Comparison of ENCODE assay signal across 12 cellular contexts in the genomic region with DNA sequence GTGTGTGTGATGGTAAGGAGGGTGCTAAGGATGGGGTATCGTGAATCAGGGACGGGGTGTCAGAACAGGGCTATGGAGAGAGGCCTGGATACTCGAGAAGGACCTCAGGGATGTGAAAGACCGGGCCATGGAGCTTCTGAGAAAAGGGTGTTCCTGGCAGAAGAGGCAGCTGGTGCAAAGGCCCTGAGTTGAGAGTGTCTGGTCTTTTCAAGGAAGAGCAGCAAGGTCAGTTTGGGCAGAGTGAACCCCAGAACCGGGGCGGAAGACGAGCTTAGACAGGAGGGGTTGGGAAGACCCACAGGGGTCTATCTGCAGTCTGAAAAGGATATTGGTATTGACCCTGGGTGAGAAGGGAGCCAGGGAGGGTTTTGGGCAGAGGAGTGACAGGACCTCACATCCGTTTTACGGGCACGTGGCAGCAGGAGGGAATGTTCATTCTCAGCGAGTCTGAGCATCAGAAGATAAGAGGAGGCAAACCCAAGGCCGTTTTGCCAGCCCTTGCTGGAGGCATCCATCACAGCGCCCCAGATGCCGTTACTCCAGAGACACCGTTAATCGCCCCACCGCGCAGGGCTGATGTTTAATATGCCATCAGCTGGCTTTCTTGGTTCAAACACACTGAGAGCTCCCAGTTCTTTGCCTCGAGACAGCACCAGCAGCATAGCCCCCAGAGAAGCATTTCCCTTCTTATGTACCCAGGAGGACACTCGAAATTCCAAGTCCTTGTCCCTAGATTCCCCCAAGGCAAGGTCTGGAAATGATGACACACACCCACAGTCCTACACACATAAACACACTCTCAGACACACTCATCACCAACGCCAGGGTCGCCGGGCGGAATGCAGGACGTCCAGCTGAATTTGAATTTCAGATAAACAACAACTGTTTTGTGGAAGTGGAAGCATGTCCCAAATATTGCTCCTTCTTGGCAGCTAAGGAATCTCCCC. TPM values are rescaled to one million over a fixed set of nuclear protein-coding genes. Genes with fewer than 3 reads are reported as not detected.
DNase-seq lines count a peak whose midpoint lies in the region; ATAC-seq, FAIRE-seq and TF ChIP-seq lines count a peak whose summit lies in the region.
"Had no signal": no experiment of that assay in that cellular context is flagged by ENCODE, and none has a peak within 500 bp of the region (broad histone marks: within the 10 kb centered on the region; RNA-seq: fewer than 3 reads in every experiment).

No MANE protein-coding gene starts in this region.

- no peak for ATAC-seq in GM18519 (IDR thresholded peaks at IDR 0.05; ENCODE audit: low FRiP score, unreplicated experiment)

- no peak for TF ChIP-seq CTCF in right atrium auricular region (IDR thresholded peaks at IDR 0.05)
- no peak for TF ChIP-seq CTCF in sigmoid colon (IDR thresholded peaks at IDR 0.05)

- no peak overlapping the region for H3K4me3 ChIP-seq in right atrium auricular region
- no peak overlapping the region for H3K4me3 ChIP-seq in sigmoid colon

- H3K27me3 Mint-ChIP-seq in activated CD4-positive, alpha-beta T cell treated with anti-CD3 and anti-CD28 coated beads, Interleukin-2, amount 10 ng/mL, durations not matched to agents 24 days and 14 days = peaks cover 27% of the 10 kb centered on the region

- TF ChIP-seq EP300 in sigmoid colon (IDR thresholded peaks at IDR 0.05) = no peak

- no peak for DNase-seq in GM12891 (ENCODE audit: insufficient read length, low spot score)
- peak; percentile 17 for DNase-seq in T1000 (lab: John Stamatoyannopoulos, UW)
- no peak for DNase-seq in right atrium auricular region (ENCODE audit: low spot score)
- no peak for DNase-seq in sigmoid colon
- DNase-seq in G401 (ENCODE audit: low spot score) = no peak
- DNase-seq in activated CD4-positive, alpha-beta T cell treated with anti-CD3 and anti-CD28 coated beads, Interleukin-2, amount 10 ng/mL, durations not matched to agents 24 days and 14 days = no peak
- no peak for DNase-seq in stimulated activated naive CD4-positive, alpha-beta T cell (lab: John Stamatoyannopoulos, UW)
- DNase-seq: activated CD8-positive, alpha-beta memory T cell treated with anti-CD3 and anti-CD28 coated beads, Interleukin-2, amount 50 U/mL, for 4 hours; DMS153; NCI-H524 treated with DMSO at 0.1 percent for 48 hours had no signal

- in situ Hi-C loops in G401 (cut with HindIII; ENCODE audit: low sequenced_read_pairs) = no loop called here

- H3K36me3 ChIP-seq in right atrium auricular region (no peaks in the 10 kb centered on the region), sigmoid colon (no peaks in the 10 kb centered on the region)

- intact Hi-C loops in sigmoid colon (cut with DNase I) = no loop called here
- intact Hi-C loops in activated CD4-positive, alpha-beta T cell treated with anti-CD3 and anti-CD28 coated beads, Interleukin-2, amount 10 ng/mL, durations not matched to agents 24 days and 14 days (cut with micrococcal nuclease) = no loop called here

- H3K4me1 Mint-ChIP-seq in activated CD4-positive, alpha-beta T cell treated with anti-CD3 and anti-CD28 coated beads, Interleukin-2, amount 10 ng/mL, durations not matched to agents 24 days and 14 days = peaks cover 2% of the 10 kb centered on the region

- H3K27ac Mint-ChIP-seq in activated CD4-positive, alpha-beta T cell treated with anti-CD3 and anti-CD28 coated beads, Interleukin-2, amount 10 ng/mL, durations not matched to agents 24 days and 14 days = no peak overlapping the region
- H3K27ac Mint-ChIP-seq: progenitor cell of endocrine pancreas had no signal

- H3K36me3 Mint-ChIP-seq in activated CD4-positive, alpha-beta T cell treated with anti-CD3 and anti-CD28 coated beads, Interleukin-2, amount 10 ng/mL, durations not matched to agents 24 days and 14 days (ENCODE audit: low read depth) = no peaks in the 10 kb centered on the region

- H3K27me3 ChIP-seq in right atrium auricular region = no peaks in the 10 kb centered on the region
- H3K27me3 ChIP-seq in sigmoid colon = no peaks in the 10 kb centered on the region

- TF ChIP-seq POLR2A in GM12891 (IDR thresholded peaks at IDR 0.05; ENCODE audit: low read depth, low read length) = no peak
- no peak for TF ChIP-seq POLR2A in sigmoid colon (IDR thresholded peaks at IDR 0.05)

- FAIRE-seq in GM12891 (lab: Jason Lieb, UNC) = peak; percentile 5

- H3K9me3 Mint-ChIP-seq in activated CD4-positive, alpha-beta T cell treated with anti-CD3 and anti-CD28 coated beads, Interleukin-2, amount 10 ng/mL, durations not matched to agents 24 days and 14 days = no peaks in the 10 kb centered on the region

- H3K4me3 Mint-ChIP-seq in activated CD4-positive, alpha-beta T cell treated with anti-CD3 and anti-CD28 coated beads, Interleukin-2, amount 10 ng/mL, durations not matched to agents 24 days and 14 days = no peak overlapping the region

- H3K4me1 ChIP-seq in right atrium auricular region (peaks cover 0 to 94% of the 10 kb centered on the region in 2 donors), sigmoid colon (peaks cover 0 to 87% (median 74%) of the 10 kb centered on the region in 4 donors)

- 43 to 59% methylated on average over 25 of the region's 25 CpGs for WGBS in sigmoid colon, 2 donors

- H3K27ac ChIP-seq in right atrium auricular region (peak overlapping the region; percentile 2 to 22), sigmoid colon (peak overlapping the region; percentile 79 to 92 (median 84))

- H3K9me3 ChIP-seq in right atrium auricular region (no peaks in the 10 kb centered on the region), sigmoid colon (no peaks in the 10 kb centered on the region)

TF ChIP-seq in GM12891, 5 proteins besides CTCF, POLR2A, EP300 and RAD21:
- no peak for TF ChIP-seq POLR2AphosphoS5 (IDR thresholded peaks at IDR 0.05; ENCODE audit: low read depth, low read length)
- no peak for TF ChIP-seq POU2F2 (IDR thresholded peaks at IDR 0.05; ENCODE audit: low read depth, low read length)
- TF ChIP-seq PAX5 (IDR thresholded peaks at IDR 0.05; ENCODE audit: insufficient read depth, low read length, severe bottlenecking) = no peak
- no peak for TF ChIP-seq SPI1 (IDR thresholded peaks at IDR 0.05; ENCODE audit: low read depth, low read length)
- TF ChIP-seq TAF1 (IDR thresholded peaks at IDR 0.05; ENCODE audit: low read depth, low read length) = no peak

RNA-seq across cellular contexts. Expression of a gene that starts 41.4 kb away (rescaled TPM):
- polyA plus RNA-seq in GM12891 (2012; ENCODE audit: low read depth, missing spikeins) = not detected
- total RNA-seq in right atrium auricular region (10 to 100 TPM; 28.3 to 30.2 TPM), sigmoid colon (100 to 1,000 TPM in 3 of 4 donors, 10 to 100 TPM in 1; 91.5 to 148 (median 141) TPM)
- polyA plus RNA-seq in sigmoid colon = 1 to 10 TPM; 3.9 to 7.8 (median 5.0) TPM
- total RNA-seq in G401 (2014; rRNA removed; shearing (Covaris generic)) = 19.2 and 23.5 TPM in 2 replicates
- total RNA-seq in activated CD4-positive, alpha-beta T cell treated with anti-CD3 and anti-CD28 coated beads, Interleukin-2, amount 10 ng/mL, durations not matched to agents 24 days and 14 days = 0.98 and 1.8 TPM in 2 replicates
